In the genomic region with DNA sequence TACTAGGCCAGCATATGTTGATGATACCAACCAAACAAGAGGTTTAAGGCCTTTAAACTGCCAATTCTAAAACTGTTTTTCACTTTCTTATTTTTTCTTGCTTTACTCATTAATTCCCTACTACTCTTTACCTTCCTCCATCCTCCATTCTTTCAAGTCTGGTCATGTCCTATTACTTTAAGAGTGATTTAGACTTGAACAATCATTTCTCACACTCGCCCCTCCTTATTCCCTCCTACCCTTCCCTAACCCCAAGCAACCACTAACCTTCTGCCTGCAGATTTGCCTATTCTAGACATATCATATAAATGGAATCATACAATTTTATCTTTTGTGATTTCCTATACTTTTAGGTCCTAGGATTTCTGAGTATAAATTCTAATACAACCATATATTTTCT, we compare ENCODE assay signal across 28 cellular contexts.
"Had no signal": no experiment of that assay in that cellular context is flagged by ENCODE, and none has a peak within 500 bp of the region (broad histone marks: within the 10 kb centered on the region; RNA-seq: fewer than 3 reads in every experiment).

No MANE protein-coding gene starts in this region.

- H3K79me2 ChIP-seq: parathyroid adenoma had no signal

- H3K4me1 ChIP-seq: neural progenitor cell, parathyroid adenoma, prostate gland, right atrium auricular region, stomach, thyroid gland, vagina had no signal

- H3K27ac Mint-ChIP-seq: endodermal cell; mesothelial cell of epicardium; natural killer cell treated with Interleukin-12 subunit alpha and Interleukin-12 subunit beta and Interleukin-15 and Interleukin-18, amount 100 ng/mL, for 72 hours; neural progenitor cell; stimulated activated effector memory CD8-positive, alpha-beta T cell treated with anti-CD3 and anti-CD28 coated beads, Interleukin-12 subunit alpha, Interleukin-12 subunit beta, amount 100 ng/mL, for 72 hours had no signal

- H2AFZ ChIP-seq: neural progenitor cell, parathyroid adenoma had no signal

- H3K4me1 Mint-ChIP-seq: endodermal cell; mesothelial cell of epicardium; naive B cell; neural progenitor cell; stimulated activated effector memory CD8-positive, alpha-beta T cell treated with anti-CD3 and anti-CD28 coated beads, Interleukin-12 subunit alpha, Interleukin-12 subunit beta, amount 100 ng/mL, for 72 hours had no signal

- H3K27ac ChIP-seq: dorsolateral prefrontal cortex, esophagus squamous epithelium, neural progenitor cell, parathyroid adenoma, prostate gland, right atrium auricular region, stomach, thyroid gland, vagina had no signal

- H3K4me2 ChIP-seq: neural progenitor cell had no signal

- H3K4me3 Mint-ChIP-seq: endodermal cell; mesothelial cell of epicardium; naive B cell; natural killer cell treated with Interleukin-12 subunit alpha and Interleukin-12 subunit beta and Interleukin-15 and Interleukin-18, amount 100 ng/mL, for 72 hours; neural progenitor cell; stimulated activated effector memory CD8-positive, alpha-beta T cell treated with anti-CD3 and anti-CD28 coated beads, Interleukin-12 subunit alpha, Interleukin-12 subunit beta, amount 100 ng/mL, for 72 hours had no signal

- H3K36me3 ChIP-seq: prostate gland had no signal

- FAIRE-seq: colon, frontal cortex, kidney had no signal

- DNase-seq: dorsolateral prefrontal cortex; effector CD4-positive, alpha-beta T cell; endodermal cell; erythroblast; esophagus squamous epithelium; kidney; mesenchymal stem cell; mucosa of descending colon; naive B cell; stimulated activated CD4-positive, alpha-beta T cell treated with anti-CD3 and anti-CD28 coated beads, Interleukin-2, amount 100 ng/mL, for 24 hours; stimulated activated CD4-positive, alpha-beta T cell treated with anti-CD3 and anti-CD28 coated beads, Interleukin-4, amount 100 ng/mL, for 24 hours; stimulated activated naive CD4-positive, alpha-beta T cell treated with Interleukin-2 at 50 U/mL for 16 hours; stomach; thyroid gland; trophoblast cell had no signal

- H3K4me3 ChIP-seq: dorsolateral prefrontal cortex, esophagus squamous epithelium, lung, mucosa of descending colon, neural progenitor cell, prostate gland, right atrium auricular region, stomach, thyroid gland, vagina had no signal

- H3K9ac ChIP-seq: neural progenitor cell, parathyroid adenoma had no signal

- H3K9me3 Mint-ChIP-seq: endodermal cell; mesothelial cell of epicardium; naive B cell; natural killer cell treated with Interleukin-12 subunit alpha and Interleukin-12 subunit beta and Interleukin-15 and Interleukin-18, amount 100 ng/mL, for 72 hours; neural progenitor cell; stimulated activated effector memory CD8-positive, alpha-beta T cell treated with anti-CD3 and anti-CD28 coated beads, Interleukin-12 subunit alpha, Interleukin-12 subunit beta, amount 100 ng/mL, for 72 hours had no signal

- H3K27me3 Mint-ChIP-seq: naive B cell; natural killer cell treated with Interleukin-12 subunit alpha and Interleukin-12 subunit beta and Interleukin-15 and Interleukin-18, amount 100 ng/mL, for 72 hours had no signal

- H3K9me3 ChIP-seq: esophagus squamous epithelium, mucosa of descending colon, prostate gland, right atrium auricular region, stomach, thyroid gland, vagina had no signal

- ATAC-seq: left lobe of liver; mucosa of descending colon; natural killer cell treated with Interleukin-12 subunit alpha and Interleukin-12 subunit beta and Interleukin-15 and Interleukin-18, amount 100 ng/mL, for 72 hours; sciatic nerve; stimulated activated effector memory CD8-positive, alpha-beta T cell treated with anti-CD3 and anti-CD28 coated beads, Interleukin-12 subunit alpha, Interleukin-12 subunit beta, amount 100 ng/mL, for 72 hours had no signal

- H3K27me3 ChIP-seq: dorsolateral prefrontal cortex, esophagus squamous epithelium, neural progenitor cell, right atrium auricular region, stomach, thyroid gland, vagina had no signal
